In genomic region chr6:136319732-136320131, GRCh38 we compare ENCODE assay signal across 26 cellular contexts.
"Had no signal": no experiment of that assay in that cellular context is flagged by ENCODE, and none has a peak within 500 bp of the region (broad histone marks: within the 10 kb centered on the region; RNA-seq: fewer than 3 reads in every experiment).

No MANE protein-coding gene starts in this region.

- H3K9me3 ChIP-seq: adrenal gland, Peyer's patch, SJCRH30 had no signal

- DNase-seq: activated B cell treated with CpG ODN at 0.5 μM for 24 hours; activated CD4-positive, alpha-beta memory T cell treated with anti-CD3 and anti-CD28 coated beads, Interleukin-2, amount 10 ng/mL, durations not matched to agents 7 days and 5 days; activated CD4-positive, alpha-beta T cell treated with anti-CD3 and anti-CD28 coated beads, Interleukin-2, amount 50 U/mL, for 1 hour; activated gamma-delta T cell treated with Interleukin-2 at 50 U/mL for 16 hours; activated naive CD4-positive, alpha-beta T cell treated with anti-CD3 and anti-CD28 coated beads, Interleukin-2, amount 10 ng/mL, durations not matched to agents 7 days and 5 days; activated naive CD8-positive, alpha-beta T cell treated with anti-CD3 and anti-CD28 coated beads for 36 hours; activated T-cell treated with anti-CD3 and anti-CD28 coated beads for 4 hours; activated T-cell treated with anti-CD3 and anti-CD28 coated beads, Interleukin-2, amount 50 U/mL, for 72 hours; adrenal gland; anterior cingulate cortex; cerebellar nuclear complex; MM.1S; NCI-H1105 treated with DMSO at 0.1 percent for 48 hours; NCI-H1436 treated with DMSO at 0.1 percent for 48 hours; NCI-H187 treated with DMSO at 0.1 percent for 48 hours; NCI-H2081 treated with DMSO at 0.1 percent for 48 hours; NCI-H446; NCI-H524; Peyer's patch; Right ventricle myocardium superior; SJCRH30; T-cell; T-helper 2 cell; T1000 had no signal

- H3K27ac Mint-ChIP-seq: activated B cell treated with CpG ODN at 0.5 μM for 24 hours; activated CD4-positive, alpha-beta memory T cell treated with anti-CD3 and anti-CD28 coated beads, Interleukin-2, amount 10 ng/mL, durations not matched to agents 7 days and 5 days; activated naive CD4-positive, alpha-beta T cell treated with anti-CD3 and anti-CD28 coated beads, Interleukin-2, amount 10 ng/mL, durations not matched to agents 7 days and 5 days; activated naive CD8-positive, alpha-beta T cell treated with anti-CD3 and anti-CD28 coated beads for 36 hours; activated T-cell treated with anti-CD3 and anti-CD28 coated beads, Interleukin-2, amount 50 U/mL, for 72 hours; activated T-helper 2 cell treated with anti-CD3 and anti-CD28 coated beads, Interferon-gamma antibody, Interleukin-2, Interleukin-4, amounts not matched to agents 10 μg/mL and 5 μg/mL and 100 μg/mL, durations not matched to agents 14 hours and 24 hours and 36 hours; T-cell had no signal

- H3K4me3 Mint-ChIP-seq: activated B cell treated with CpG ODN at 0.5 μM for 24 hours; activated CD4-positive, alpha-beta memory T cell treated with anti-CD3 and anti-CD28 coated beads, Interleukin-2, amount 10 ng/mL, durations not matched to agents 7 days and 5 days; activated naive CD4-positive, alpha-beta T cell treated with anti-CD3 and anti-CD28 coated beads, Interleukin-2, amount 10 ng/mL, durations not matched to agents 7 days and 5 days; activated naive CD8-positive, alpha-beta T cell treated with anti-CD3 and anti-CD28 coated beads for 36 hours; activated T-cell treated with anti-CD3 and anti-CD28 coated beads, Interleukin-2, amount 50 U/mL, for 72 hours; T-cell had no signal

- H3K4me1 Mint-ChIP-seq: activated B cell treated with CpG ODN at 0.5 μM for 24 hours; activated CD4-positive, alpha-beta memory T cell treated with anti-CD3 and anti-CD28 coated beads, Interleukin-2, amount 10 ng/mL, durations not matched to agents 7 days and 5 days; activated naive CD8-positive, alpha-beta T cell treated with anti-CD3 and anti-CD28 coated beads for 36 hours had no signal

- H3K36me3 Mint-ChIP-seq: activated naive CD4-positive, alpha-beta T cell treated with anti-CD3 and anti-CD28 coated beads, Interleukin-2, amount 10 ng/mL, durations not matched to agents 7 days and 5 days; activated naive CD8-positive, alpha-beta T cell treated with anti-CD3 and anti-CD28 coated beads for 36 hours; T-cell had no signal

- H3K4me3 ChIP-seq: adrenal gland, Peyer's patch, SJCRH30 had no signal

- H3K27me3 Mint-ChIP-seq: activated naive CD8-positive, alpha-beta T cell treated with anti-CD3 and anti-CD28 coated beads for 36 hours; T-cell had no signal

- ATAC-seq: activated T-cell treated with anti-CD3 and anti-CD28 coated beads, Interleukin-2, amount 50 U/mL, for 72 hours; T-cell had no signal

- H3K9me3 Mint-ChIP-seq: activated B cell treated with CpG ODN at 0.5 μM for 24 hours; activated CD4-positive, alpha-beta memory T cell treated with anti-CD3 and anti-CD28 coated beads, Interleukin-2, amount 10 ng/mL, durations not matched to agents 7 days and 5 days; activated naive CD4-positive, alpha-beta T cell treated with anti-CD3 and anti-CD28 coated beads, Interleukin-2, amount 10 ng/mL, durations not matched to agents 7 days and 5 days; activated naive CD8-positive, alpha-beta T cell treated with anti-CD3 and anti-CD28 coated beads for 36 hours; activated T-cell treated with anti-CD3 and anti-CD28 coated beads, Interleukin-2, amount 50 U/mL, for 72 hours; activated T-helper 2 cell treated with anti-CD3 and anti-CD28 coated beads, Interferon-gamma antibody, Interleukin-2, Interleukin-4, amounts not matched to agents 10 μg/mL and 5 μg/mL and 100 μg/mL, durations not matched to agents 14 hours and 24 hours and 36 hours; T-cell had no signal

- H3K4me1 ChIP-seq: adrenal gland, Peyer's patch, SJCRH30 had no signal

- H3K27me3 ChIP-seq: adrenal gland, Peyer's patch had no signal

- H3K27ac ChIP-seq: adrenal gland, Peyer's patch, RWPE1, SJCRH30 had no signal
